Comparison of ENCODE assay signal across 17 cellular contexts in genomic region chr6:24668997-24669361, GRCh38. TPM values are rescaled to one million over a fixed set of nuclear protein-coding genes. Genes with fewer than 3 reads are reported as not detected.
DNase-seq lines count a peak whose midpoint lies in the region; ATAC-seq and TF ChIP-seq lines count a peak whose summit lies in the region.
"Had no signal": no experiment of that assay in that cellular context is flagged by ENCODE, and none has a peak within 500 bp of the region (broad histone marks: within the 10 kb centered on the region; RNA-seq: fewer than 3 reads in every experiment).

No MANE protein-coding gene starts in this region.

- peaks cover 36% of the 10 kb centered on the region for H3K4me1 Mint-ChIP-seq in CD4-positive, alpha-beta T cell (ENCODE audit: low read depth)
- peaks cover 44% of the 10 kb centered on the region for H3K4me1 Mint-ChIP-seq in activated T-helper 1 cell treated with anti-CD3 and anti-CD28 coated beads, Interleukin-12 subunit alpha, Interleukin-12 subunit beta, Interleukin-2, Interleukin-4 antibody, amounts not matched to agents 30 ng/mL and 10 ng/mL and 1 ng/mL, durations not matched to agents 14 hours and 24 hours and 36 hours (ENCODE audit: low read depth)
- peaks cover 30 to 50% (median 33%) of the 10 kb centered on the region in 3 donors for H3K4me1 Mint-ChIP-seq in naive B cell

- TF ChIP-seq CTCF in CD4-positive, alpha-beta T cell (IDR thresholded peaks at IDR 0.05), result no peak
- TF ChIP-seq CTCF in colonic mucosa (IDR thresholded peaks at IDR 0.05), result no peak

- intact Hi-C loops in CD4-positive, alpha-beta T cell (cut with DNase I, micrococcal nuclease), result loop anchor here in 1 of 2 experiments (1.0 to 5.0 kb wide), 2 partner anchors 51 to 103 kb away; partner anchors contain the start of gene GMNN
- intact Hi-C loops in activated T-helper 1 cell treated with anti-CD3 and anti-CD28 coated beads, Interleukin-12 subunit alpha, Interleukin-12 subunit beta, Interleukin-2, Interleukin-4 antibody, amounts not matched to agents 30 ng/mL and 10 ng/mL and 1 ng/mL, durations not matched to agents 14 hours and 24 hours and 36 hours (cut with micrococcal nuclease), result no loop called here
- intact Hi-C loops in colonic mucosa (cut with DNase I), result no loop called here

- H3K27me3 Mint-ChIP-seq in CD4-positive, alpha-beta T cell, result no peaks in the 10 kb centered on the region
- no peaks in the 10 kb centered on the region for H3K27me3 Mint-ChIP-seq in activated T-helper 1 cell treated with anti-CD3 and anti-CD28 coated beads, Interleukin-12 subunit alpha, Interleukin-12 subunit beta, Interleukin-2, Interleukin-4 antibody, amounts not matched to agents 30 ng/mL and 10 ng/mL and 1 ng/mL, durations not matched to agents 14 hours and 24 hours and 36 hours (ENCODE audit: insufficient read depth)
- no peaks in the 10 kb centered on the region for H3K27me3 Mint-ChIP-seq in naive B cell

- H3K27ac Mint-ChIP-seq in CD4-positive, alpha-beta T cell, result no peak overlapping the region
- H3K27ac Mint-ChIP-seq in activated T-helper 1 cell treated with anti-CD3 and anti-CD28 coated beads, Interleukin-12 subunit alpha, Interleukin-12 subunit beta, Interleukin-2, Interleukin-4 antibody, amounts not matched to agents 30 ng/mL and 10 ng/mL and 1 ng/mL, durations not matched to agents 14 hours and 24 hours and 36 hours, result no peak overlapping the region
- peak overlapping the region in 3 of 6 donors; percentile 15 to 85 (median 25) for H3K27ac Mint-ChIP-seq in naive B cell
- H3K27ac Mint-ChIP-seq: H9 had no signal

- H3K36me3 Mint-ChIP-seq in CD4-positive, alpha-beta T cell (ENCODE audit: low read depth), result peaks cover 54% of the 10 kb centered on the region
- peaks cover 25% of the 10 kb centered on the region for H3K36me3 Mint-ChIP-seq in activated T-helper 1 cell treated with anti-CD3 and anti-CD28 coated beads, Interleukin-12 subunit alpha, Interleukin-12 subunit beta, Interleukin-2, Interleukin-4 antibody, amounts not matched to agents 30 ng/mL and 10 ng/mL and 1 ng/mL, durations not matched to agents 14 hours and 24 hours and 36 hours (ENCODE audit: low read depth)
- peaks cover 0 to 4% of the 10 kb centered on the region in 2 donors for H3K36me3 Mint-ChIP-seq in naive B cell

- H3K4me3 ChIP-seq in BLaER1 treated with 17β-estradiol and CSF1 and Interleukin-3, amounts not matched to agents 10 nM and 100 nM, result peak overlapping the region in 3 of 10 experiments; percentile 13 to 28 (median 15); a peak in 2 of 20 replicates
- H3K4me3 ChIP-seq in colonic mucosa, result no peak overlapping the region

- DNase-seq in CD4-positive, alpha-beta T cell, result no peak
- DNase-seq in activated T-helper 1 cell treated with anti-CD3 and anti-CD28 coated beads, Interleukin-12 subunit alpha, Interleukin-12 subunit beta, Interleukin-2, Interleukin-4 antibody, amounts not matched to agents 30 ng/mL and 10 ng/mL and 1 ng/mL, durations not matched to agents 14 hours and 24 hours and 36 hours (ENCODE audit: low spot score), result no peak
- DNase-seq in naive B cell, result no peak
- no peak for DNase-seq in AG08395 (ENCODE audit: low spot score)
- no peak for DNase-seq in HUDEP-2 (lab: John Stamatoyannopoulos, UW; ENCODE audit: unreplicated experiment in 76 of 76)
- DNase-seq in colonic mucosa, result no peak
- no peak for DNase-seq in SKM-1 treated with dmso at 0.1 percent for 144 hours (lab: John Stamatoyannopoulos, UW; ENCODE audit: unreplicated experiment)
- DNase-seq: activated naive CD4-positive, alpha-beta T cell treated with anti-CD3 and anti-CD28 coated beads, Interleukin-2, amount 10 ng/mL, durations not matched to agents 7 days and 5 days; DMS 273 treated with DMSO at 0.1 percent for 48 hours; H9; mammary epithelial cell; NCI-H1436; NCI-H2171; NCI-H748 treated with DMSO at 0.1 percent for 48 hours; T1000 had no signal

- no peak overlapping the region for H3K27ac ChIP-seq in BLaER1 treated with 17β-estradiol and CSF1 and Interleukin-3, amounts not matched to agents 10 nM and 100 nM
- no peak overlapping the region for H3K27ac ChIP-seq in CD4-positive, alpha-beta T cell (ENCODE audit: low read depth, low read length)
- H3K27ac ChIP-seq in colonic mucosa, result no peak overlapping the region

- H3K4me1 ChIP-seq in BLaER1 treated with 17β-estradiol and CSF1 and Interleukin-3, amounts not matched to agents 10 nM and 100 nM, result peaks cover 23 to 34% (median 31%) of the 10 kb centered on the region in 10 experiments
- peaks cover 9% of the 10 kb centered on the region for H3K4me1 ChIP-seq in colonic mucosa

- ATAC-seq in CD4-positive, alpha-beta T cell (ENCODE audit: poor library complexity), result no peak
- no peak for ATAC-seq in naive B cell (ENCODE audit: low read depth in 2 of 2)

- CTCF ChIA-PET in CD4-positive, alpha-beta T cell (lab: Charles Lee), result interaction anchor here (4.8 kb wide), 1 partner anchor 88 kb away, joined by 21 read pairs; no protein-coding TSS in a partner anchor

- peak overlapping the region in 8 of 11 experiments; percentile 66 to 93 (median 88); a peak in 11 of 22 replicates for H3K4me2 ChIP-seq in BLaER1 treated with 17β-estradiol and CSF1 and Interleukin-3, amounts not matched to agents 10 nM and 100 nM

- no peaks in the 10 kb centered on the region for H3K9me3 Mint-ChIP-seq in CD4-positive, alpha-beta T cell
- H3K9me3 Mint-ChIP-seq in activated T-helper 1 cell treated with anti-CD3 and anti-CD28 coated beads, Interleukin-12 subunit alpha, Interleukin-12 subunit beta, Interleukin-2, Interleukin-4 antibody, amounts not matched to agents 30 ng/mL and 10 ng/mL and 1 ng/mL, durations not matched to agents 14 hours and 24 hours and 36 hours, result peaks cover 30% of the 10 kb centered on the region
- H3K9me3 Mint-ChIP-seq in naive B cell, result peaks cover 0 to 23% (median 9%) of the 10 kb centered on the region in 7 donors

- H3K9me3 ChIP-seq in BLaER1 treated with 17β-estradiol and CSF1 and Interleukin-3, amounts not matched to agents 10 nM and 100 nM (replicated peaks in 1 of 11), result peaks cover 48 to 59% (median 57%) of the 10 kb centered on the region in 11 experiments
- H3K9me3 ChIP-seq in CD4-positive, alpha-beta T cell (ENCODE audit: control insufficient read depth, low read length), result no peaks in the 10 kb centered on the region
- no peaks in the 10 kb centered on the region for H3K9me3 ChIP-seq in colonic mucosa

- POLR2A ChIA-PET in CD4-positive, alpha-beta T cell (lab: Charles Lee), result interaction anchor here (0.7 to 0.8 kb wide), 2 partner anchors 53 to 89 kb away, joined by 3 read pairs; no protein-coding TSS in a partner anchor

- no peak overlapping the region for H3K9ac ChIP-seq in BLaER1 treated with 17β-estradiol and CSF1 and Interleukin-3, amounts not matched to agents 10 nM and 100 nM
- H3K9ac ChIP-seq in colonic mucosa (ENCODE audit: low read depth in 2 of 2, low read length in 2 of 2), result no peak overlapping the region

- no peaks in the 10 kb centered on the region for H3K27me3 ChIP-seq in BLaER1 treated with 17β-estradiol and CSF1 and Interleukin-3, amounts not matched to agents 10 nM and 100 nM
- no peaks in the 10 kb centered on the region for H3K27me3 ChIP-seq in CD4-positive, alpha-beta T cell (ENCODE audit: control insufficient read depth, insufficient read depth, low read length)
- H3K27me3 ChIP-seq in colonic mucosa, result no peaks in the 10 kb centered on the region

- H3K36me3 ChIP-seq in BLaER1 treated with 17β-estradiol and CSF1 and Interleukin-3, amounts not matched to agents 10 nM and 100 nM, result peaks cover 19 to 59% (median 36%) of the 10 kb centered on the region in 11 experiments
- no peaks in the 10 kb centered on the region for H3K36me3 ChIP-seq in colonic mucosa

- peaks cover 0 to 5% (median 0%) of the 10 kb centered on the region in 11 experiments; a peak in 4 of 22 replicates for H4K20me1 ChIP-seq in BLaER1 treated with 17β-estradiol and CSF1 and Interleukin-3, amounts not matched to agents 10 nM and 100 nM

- peak overlapping the region; percentile 39 for H3K4me3 Mint-ChIP-seq in CD4-positive, alpha-beta T cell
- peak overlapping the region; percentile 92 for H3K4me3 Mint-ChIP-seq in activated T-helper 1 cell treated with anti-CD3 and anti-CD28 coated beads, Interleukin-12 subunit alpha, Interleukin-12 subunit beta, Interleukin-2, Interleukin-4 antibody, amounts not matched to agents 30 ng/mL and 10 ng/mL and 1 ng/mL, durations not matched to agents 14 hours and 24 hours and 36 hours
- H3K4me3 Mint-ChIP-seq in naive B cell, result peak overlapping the region in 5 of 8 donors; percentile 6 to 99 (median 67)

RNA-seq across cellular contexts. Expression of gene ACOT13, which starts 2.1 kb away (rescaled TPM):
- total RNA-seq in CD4-positive, alpha-beta T cell, result 1 to 10 TPM; 1.5 TPM
- 27.0 and 27.4 TPM in 2 replicates for total RNA-seq in activated T-helper 1 cell treated with anti-CD3 and anti-CD28 coated beads, Interleukin-12 subunit alpha, Interleukin-12 subunit beta, Interleukin-2, Interleukin-4 antibody, amounts not matched to agents 30 ng/mL and 10 ng/mL and 1 ng/mL, durations not matched to agents 14 hours and 24 hours and 36 hours
- 10 to 100 TPM in 1 of 6 donors, 1 to 10 TPM in 5; 4.0 to 10.8 (median 9.1) TPM for polyA plus RNA-seq in naive B cell (ENCODE audit: low read depth in 6 of 6)
- 10 to 100 TPM; 39.6 to 63.6 TPM for total RNA-seq in colonic mucosa

RNA-seq across cellular contexts. Expression of gene TDP2, which starts 2.3 kb away (rescaled TPM):
- 10 to 100 TPM; 63.9 to 64.6 TPM for total RNA-seq in CD4-positive, alpha-beta T cell
- total RNA-seq in activated T-helper 1 cell treated with anti-CD3 and anti-CD28 coated beads, Interleukin-12 subunit alpha, Interleukin-12 subunit beta, Interleukin-2, Interleukin-4 antibody, amounts not matched to agents 30 ng/mL and 10 ng/mL and 1 ng/mL, durations not matched to agents 14 hours and 24 hours and 36 hours, result 46.1 and 47.4 TPM in 2 replicates
- 10 to 100 TPM; 14.9 to 48.7 (median 32.0) TPM for polyA plus RNA-seq in naive B cell (ENCODE audit: low read depth in 6 of 6)
- total RNA-seq in colonic mucosa, result 100 to 1,000 TPM; 209 to 408 TPM

RNA-seq across cellular contexts. Expression of gene KIAA0319, which starts 23.0 kb away (rescaled TPM):
- not detected for total RNA-seq in CD4-positive, alpha-beta T cell
- total RNA-seq in activated T-helper 1 cell treated with anti-CD3 and anti-CD28 coated beads, Interleukin-12 subunit alpha, Interleukin-12 subunit beta, Interleukin-2, Interleukin-4 antibody, amounts not matched to agents 30 ng/mL and 10 ng/mL and 1 ng/mL, durations not matched to agents 14 hours and 24 hours and 36 hours, result not detected in 2 replicates
- polyA plus RNA-seq in naive B cell (ENCODE audit: low read depth in 6 of 6), result under 1 TPM in 3 of 6 donors, not detected in 3; 0.21 to 0.38 (median 0.24) TPM
- 1 to 10 TPM; 1.2 to 1.7 TPM for total RNA-seq in colonic mucosa
- total RNA-seq: mammary epithelial cell, skeletal muscle tissue had no signal

RNA-seq across cellular contexts. Expression of gene C6orf62, which starts 50.0 kb away (rescaled TPM):
- 100 to 1,000 TPM; 108 to 111 TPM for total RNA-seq in CD4-positive, alpha-beta T cell
- 109 TPM in 2 replicates for total RNA-seq in activated T-helper 1 cell treated with anti-CD3 and anti-CD28 coated beads, Interleukin-12 subunit alpha, Interleukin-12 subunit beta, Interleukin-2, Interleukin-4 antibody, amounts not matched to agents 30 ng/mL and 10 ng/mL and 1 ng/mL, durations not matched to agents 14 hours and 24 hours and 36 hours
- polyA plus RNA-seq in naive B cell (ENCODE audit: low read depth in 6 of 6), result 100 to 1,000 TPM; 100 to 145 (median 120) TPM
- 10 to 100 TPM; 70.5 to 85.3 TPM for total RNA-seq in colonic mucosa

Comparison
In these comparisons a context has a peak if more than half of its experiments do, and no peak if none do; other contexts are left out.
1. H3K4me3 Mint-ChIP-seq: peak in every context shown above with its lines; median percentile 92 in activated T-helper 1 cell treated with anti-CD3 and anti-CD28 coated beads, Interleukin-12 subunit alpha, Interleukin-12 subunit beta, Interleukin-2, Interleukin-4 antibody, amounts not matched to agents 30 ng/mL and 10 ng/mL and 1 ng/mL, durations not matched to agents 14 hours and 24 hours and 36 hours; 67 in naive B cell; 39 in CD4-positive, alpha-beta T cell.
2. RNA of gene ACOT13, which starts 2.1 kb away (total RNA-seq): 39.6 to 63.6 TPM in colonic mucosa and 27.0 to 27.4 TPM in activated T-helper 1 cell treated with anti-CD3 and anti-CD28 coated beads, Interleukin-12 subunit alpha, Interleukin-12 subunit beta, Interleukin-2, Interleukin-4 antibody, amounts not matched to agents 30 ng/mL and 10 ng/mL and 1 ng/mL, durations not matched to agents 14 hours and 24 hours and 36 hours; 1.5 TPM in CD4-positive, alpha-beta T cell; every median in the first group is over 10 times any median in the second.